In the genomic region with DNA sequence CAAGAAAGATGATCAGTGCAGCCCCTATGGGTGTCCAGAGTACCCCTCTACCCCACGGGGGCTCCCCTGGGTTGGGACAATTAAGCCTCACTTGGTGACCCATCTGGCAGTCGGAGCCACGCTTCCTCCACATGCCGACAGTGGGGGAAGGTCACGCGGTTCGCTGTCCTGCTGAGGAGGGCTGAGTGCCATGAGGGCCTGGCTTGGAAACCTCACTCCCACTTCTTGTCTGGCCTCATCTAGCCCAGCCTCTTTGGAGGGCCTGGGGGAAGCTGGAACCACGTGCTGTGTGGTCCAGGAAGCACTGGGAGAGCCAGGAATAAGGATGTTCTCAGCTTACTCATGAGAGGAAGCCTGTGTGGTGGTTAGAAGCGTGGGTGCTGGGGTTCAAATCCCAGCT, we compare ENCODE assay signal across 7 cellular contexts. TPM values are rescaled to one million over a fixed set of nuclear protein-coding genes. Genes with fewer than 3 reads are reported as not detected.
DNase-seq lines count a peak whose midpoint lies in the region; ATAC-seq and TF ChIP-seq lines count a peak whose summit lies in the region.
"Not testable (repeated sequence)": the region's sequence is repeated elsewhere in the genome, so short reads cannot be mapped to it uniquely, and the experiment has no call there.

No MANE protein-coding gene starts in this region.

- ATAC-seq in activated naive CD8-positive, alpha-beta T cell treated with anti-CD3 and anti-CD28 coated beads, Interleukin-2, amount 10 ng/mL, durations not matched to agents 7 days and 5 days (ENCODE audit: low read depth); effector memory CD8-positive, alpha-beta T cell (replicated peaks): not testable (repeated sequence)

- H3K4me3 ChIP-seq in left ventricle myocardium inferior (peak overlapping the region; percentile 62), mucosa of rectum (ENCODE audit: low read length in 2 of 2) (peak overlapping the region; percentile 86 to 97), skeletal muscle tissue (ENCODE audit: low read length in 3 of 3) (peak overlapping the region in 1 of 3 donors; percentile 58)

- peak; percentile 23 for DNase-seq in G401 (ENCODE audit: low spot score)
- peak; percentile 77 for DNase-seq in OCI-M1 (lab: John Stamatoyannopoulos, UW)
- not testable (repeated sequence) for DNase-seq in activated naive CD8-positive, alpha-beta T cell treated with anti-CD3 and anti-CD28 coated beads, Interleukin-2, amount 10 ng/mL, durations not matched to agents 7 days and 5 days; effector memory CD8-positive, alpha-beta T cell
- peak; percentile 81 for DNase-seq in left ventricle myocardium inferior

- POLR2A ChIA-PET in activated naive CD8-positive, alpha-beta T cell treated with anti-CD3 and anti-CD28 coated beads, Interleukin-2, amount 10 ng/mL, durations not matched to agents 7 days and 5 days (lab: Charles Lee), result interaction anchor here (1.6 to 2.0 kb wide), 2 partner anchors 24 to 338 kb away, joined by 4 to 6 read pairs; no protein-coding TSS in a partner anchor

- H3K9ac ChIP-seq in mucosa of rectum (ENCODE audit: low read depth in 1 of 2, low read length in 2 of 2), result peak overlapping the region; percentile 90 to 97
- H3K9ac ChIP-seq in skeletal muscle tissue (ENCODE audit: low read depth in 1 of 3, low read length in 3 of 3), result peak overlapping the region in 1 of 3 donors; percentile 72

- H3K4me1 Mint-ChIP-seq in activated naive CD8-positive, alpha-beta T cell treated with anti-CD3 and anti-CD28 coated beads, Interleukin-2, amount 10 ng/mL, durations not matched to agents 7 days and 5 days, result peaks cover 49% of the 10 kb centered on the region
- H3K4me1 Mint-ChIP-seq in effector memory CD8-positive, alpha-beta T cell (ENCODE audit: low read depth in 2 of 2), result peaks cover 25 to 27% of the 10 kb centered on the region in 2 donors

- not testable (repeated sequence) for TF ChIP-seq CTCF in left ventricle myocardium inferior (IDR thresholded peaks at IDR 0.05; ENCODE audit: borderline replicate concordance)

- intact Hi-C loops in left ventricle myocardium inferior (cut with micrococcal nuclease), result not testable (repeated sequence)

- peaks cover 26% of the 10 kb centered on the region for H3K36me3 Mint-ChIP-seq in activated naive CD8-positive, alpha-beta T cell treated with anti-CD3 and anti-CD28 coated beads, Interleukin-2, amount 10 ng/mL, durations not matched to agents 7 days and 5 days
- not testable (repeated sequence) for H3K36me3 Mint-ChIP-seq in effector memory CD8-positive, alpha-beta T cell (ENCODE audit: insufficient read depth)

- H3K27me3 Mint-ChIP-seq in activated naive CD8-positive, alpha-beta T cell treated with anti-CD3 and anti-CD28 coated beads, Interleukin-2, amount 10 ng/mL, durations not matched to agents 7 days and 5 days; effector memory CD8-positive, alpha-beta T cell: not testable (repeated sequence)

- H3K27ac ChIP-seq in left ventricle myocardium inferior (replicated peaks) (peak overlapping the region; percentile 85), mucosa of rectum (ENCODE audit: low read depth in 2 of 2, low read length in 2 of 2) (peak overlapping the region; percentile 95 to 97), skeletal muscle tissue (ENCODE audit: low read depth, low read length) (peak overlapping the region; percentile 75)

- in situ Hi-C loops in G401 (cut with HindIII; ENCODE audit: low sequenced_read_pairs), result not testable (repeated sequence)

- not testable (repeated sequence) for H3K9me3 Mint-ChIP-seq in activated naive CD8-positive, alpha-beta T cell treated with anti-CD3 and anti-CD28 coated beads, Interleukin-2, amount 10 ng/mL, durations not matched to agents 7 days and 5 days; effector memory CD8-positive, alpha-beta T cell

- not testable (repeated sequence) for H3K36me3 ChIP-seq in left ventricle myocardium inferior; mucosa of rectum (ENCODE audit: control insufficient read depth in 2 of 2, insufficient read depth in 2 of 2, low read length in 2 of 2); skeletal muscle tissue (ENCODE audit: control insufficient read depth in 3 of 3, insufficient read depth in 3 of 3, low read length in 3 of 3)

- H3K27me3 ChIP-seq in left ventricle myocardium inferior (ENCODE audit: low read depth); mucosa of rectum (ENCODE audit: control insufficient read depth in 2 of 2, insufficient read depth in 2 of 2, low read length in 2 of 2); skeletal muscle tissue (ENCODE audit: control insufficient read depth in 3 of 3, insufficient read depth in 3 of 3, low read length in 3 of 3): not testable (repeated sequence)

- H3K27ac Mint-ChIP-seq in activated naive CD8-positive, alpha-beta T cell treated with anti-CD3 and anti-CD28 coated beads, Interleukin-2, amount 10 ng/mL, durations not matched to agents 7 days and 5 days, result peak overlapping the region; percentile 38
- H3K27ac Mint-ChIP-seq in effector memory CD8-positive, alpha-beta T cell, result peak overlapping the region; percentile 35 to 93

- not testable (repeated sequence) for H3K9me3 ChIP-seq in left ventricle myocardium inferior (replicated peaks); mucosa of rectum (ENCODE audit: control insufficient read depth in 2 of 2, low read length in 2 of 2); skeletal muscle tissue (ENCODE audit: control insufficient read depth in 3 of 3, low read length in 3 of 3)

- peak overlapping the region; percentile 98 for H3K4me3 Mint-ChIP-seq in activated naive CD8-positive, alpha-beta T cell treated with anti-CD3 and anti-CD28 coated beads, Interleukin-2, amount 10 ng/mL, durations not matched to agents 7 days and 5 days
- not testable (repeated sequence) for H3K4me3 Mint-ChIP-seq in effector memory CD8-positive, alpha-beta T cell

- H3K4me1 ChIP-seq in left ventricle myocardium inferior (peaks cover 50% of the 10 kb centered on the region), mucosa of rectum (ENCODE audit: control insufficient read depth in 2 of 2, insufficient read depth in 2 of 2, low read length in 2 of 2) (peaks cover 48 to 65% of the 10 kb centered on the region in 2 donors), skeletal muscle tissue (ENCODE audit: control insufficient read depth in 3 of 3, insufficient read depth in 3 of 3, low read length in 3 of 3) (peaks cover 24 to 34% (median 32%) of the 10 kb centered on the region in 3 donors)

RNA-seq across cellular contexts. Expression of gene LGALS9, which starts 1.8 kb away (rescaled TPM):
- not detected in 2 replicates for total RNA-seq in G401 (2014; rRNA removed; shearing (Covaris generic))
- total RNA-seq in activated naive CD8-positive, alpha-beta T cell treated with anti-CD3 and anti-CD28 coated beads, Interleukin-2, amount 10 ng/mL, durations not matched to agents 7 days and 5 days, result 100 to 1,000 TPM; 159 to 175 TPM
- total RNA-seq in left ventricle myocardium inferior, result 15.2 TPM
- total RNA-seq in skeletal muscle tissue, result 3.1 TPM
